In genomic region chr2:12027136-12027535, GRCh38 we compare ENCODE assay signal across 17 cellular contexts.
DNase-seq lines count a peak whose midpoint lies in the region; ATAC-seq and TF ChIP-seq lines count a peak whose summit lies in the region.
"Had no signal": no experiment of that assay in that cellular context is flagged by ENCODE, and none has a peak within 500 bp of the region (broad histone marks: within the 10 kb centered on the region; RNA-seq: fewer than 3 reads in every experiment).

No MANE protein-coding gene starts in this region.

- H3K27me3 ChIP-seq in Karpas-422 (ENCODE audit: low read length): no peaks in the 10 kb centered on the region
- no peaks in the 10 kb centered on the region for H3K27me3 ChIP-seq in SU-DHL-6 (ENCODE audit: low read length)
- H3K27me3 ChIP-seq in tibial nerve: no peaks in the 10 kb centered on the region

- H3K4me3 ChIP-seq in Karpas-422 (ENCODE audit: low read length) (no peak overlapping the region), SU-DHL-6 (ENCODE audit: insufficient read depth, low read length, poor library complexity, severe bottlenecking) (no peak overlapping the region), tibial nerve (no peak overlapping the region)
- H3K4me3 ChIP-seq: A549 had no signal

- no peak overlapping the region for H3K27ac Mint-ChIP-seq in stimulated activated effector memory CD8-positive, alpha-beta T cell treated with anti-CD3 and anti-CD28 coated beads, Interleukin-12 subunit alpha, Interleukin-12 subunit beta, amount 100 ng/mL, for 72 hours
- H3K27ac Mint-ChIP-seq: CD4-positive, alpha-beta memory T cell had no signal

- H3K9me3 ChIP-seq in Karpas-422 (ENCODE audit: low read length) (no peaks in the 10 kb centered on the region; the same call in 1 of the 2 replicates), SU-DHL-6 (ENCODE audit: insufficient read depth, low read length) (peaks cover 2% of the 10 kb centered on the region; the same call in 1 of the 2 replicates), tibial nerve (peaks cover 0 to under 1% (median 0%) of the 10 kb centered on the region in 4 donors)
- H3K9me3 ChIP-seq: Caco-2 had no signal

- H2AFZ ChIP-seq in Karpas-422 (ENCODE audit: low read length) (peak overlapping the region; percentile 32; the same call in 1 of the 2 replicates), SU-DHL-6 (ENCODE audit: low read depth, low read length, severe bottlenecking) (no peak overlapping the region)

- H3K4me3 Mint-ChIP-seq in stimulated activated effector memory CD8-positive, alpha-beta T cell treated with anti-CD3 and anti-CD28 coated beads, Interleukin-12 subunit alpha, Interleukin-12 subunit beta, amount 100 ng/mL, for 72 hours: no peak overlapping the region
- H3K4me3 Mint-ChIP-seq: CD4-positive, alpha-beta memory T cell had no signal

- DNase-seq in Karpas-422: no peak
- peak; percentile 43 to 61 for DNase-seq in dermis microvascular lymphatic vessel endothelial cell (ENCODE audit: low read depth in 2 of 2)
- no peak for DNase-seq in stimulated activated effector memory CD8-positive, alpha-beta T cell treated with anti-CD3 and anti-CD28 coated beads, Interleukin-12 subunit alpha, Interleukin-12 subunit beta, amount 100 ng/mL, for 72 hours (ENCODE audit: low spot score in 2 of 2)
- DNase-seq in tibial nerve (ENCODE audit: low spot score in 2 of 2): no peak
- no peak for DNase-seq in COLO829 (ENCODE audit: low spot score)
- DNase-seq: 8988T; ACHN; C1 segment of cervical spinal cord; Caco-2; CD4-positive, alpha-beta memory T cell; DMS153; DND-41; H7; HCEC 1CT had no signal

- H4K20me1 ChIP-seq in Karpas-422 (ENCODE audit: insufficient read depth, low read depth, low read length): no peaks in the 10 kb centered on the region
- H4K20me1 ChIP-seq in SU-DHL-6 (ENCODE audit: low read depth, low read length): no peaks in the 10 kb centered on the region

- 82 to 84% methylated on average over 2 of the region's 2 CpGs for WGBS in tibial nerve, 2 donors

- peaks cover 3% of the 10 kb centered on the region for H3K9me3 Mint-ChIP-seq in stimulated activated effector memory CD8-positive, alpha-beta T cell treated with anti-CD3 and anti-CD28 coated beads, Interleukin-12 subunit alpha, Interleukin-12 subunit beta, amount 100 ng/mL, for 72 hours

- H3K4me2 ChIP-seq in Karpas-422 (ENCODE audit: low read depth, low read length, poor library complexity, severe bottlenecking): no peak overlapping the region
- no peak overlapping the region for H3K4me2 ChIP-seq in SU-DHL-6 (ENCODE audit: low read depth, low read length, poor library complexity, severe bottlenecking)
- H3K4me2 ChIP-seq: A549 had no signal

- TF ChIP-seq EP300 in tibial nerve (IDR thresholded peaks at IDR 0.05): no peak

- H3K9me2 ChIP-seq in Karpas-422 (replicated peaks; ENCODE audit: insufficient read depth, low read length): no peaks in the 10 kb centered on the region
- no peaks in the 10 kb centered on the region for H3K9me2 ChIP-seq in SU-DHL-6 (replicated peaks; ENCODE audit: insufficient read depth, low read length)

- no peaks in the 10 kb centered on the region for H3K79me2 ChIP-seq in Karpas-422 (ENCODE audit: low read length)
- H3K79me2 ChIP-seq in SU-DHL-6 (ENCODE audit: insufficient read depth, low read length): no peaks in the 10 kb centered on the region

- TF ChIP-seq CTCF in SU-DHL-6 (IDR thresholded peaks at IDR 0.05; ENCODE audit: insufficient read depth, low read length, poor library complexity, severe bottlenecking) (no peak), tibial nerve (IDR thresholded peaks at IDR 0.05) (no peak)

- H3K4me1 ChIP-seq in Karpas-422 (ENCODE audit: low read length): peaks cover 26% of the 10 kb centered on the region
- H3K4me1 ChIP-seq in tibial nerve: no peaks in the 10 kb centered on the region
- H3K4me1 ChIP-seq: A549, Caco-2 had no signal

- H3K36me3 Mint-ChIP-seq in stimulated activated effector memory CD8-positive, alpha-beta T cell treated with anti-CD3 and anti-CD28 coated beads, Interleukin-12 subunit alpha, Interleukin-12 subunit beta, amount 100 ng/mL, for 72 hours: no peaks in the 10 kb centered on the region

- ATAC-seq in stimulated activated effector memory CD8-positive, alpha-beta T cell treated with anti-CD3 and anti-CD28 coated beads, Interleukin-12 subunit alpha, Interleukin-12 subunit beta, amount 100 ng/mL, for 72 hours: no peak
- no peak for ATAC-seq in HG03571 (IDR thresholded peaks at IDR 0.05; ENCODE audit: unreplicated experiment)
- ATAC-seq: A549 had no signal

- no peaks in the 10 kb centered on the region for H3K4me1 Mint-ChIP-seq in stimulated activated effector memory CD8-positive, alpha-beta T cell treated with anti-CD3 and anti-CD28 coated beads, Interleukin-12 subunit alpha, Interleukin-12 subunit beta, amount 100 ng/mL, for 72 hours

- H3K9ac ChIP-seq in Karpas-422 (ENCODE audit: low read length) (no peak overlapping the region), SU-DHL-6 (ENCODE audit: low read length) (0 out of 2 replicates have a peak overlapping the region, but pooled peaks have one; percentile 15)

- H3F3A ChIP-seq in SU-DHL-6 (ENCODE audit: insufficient read depth): peaks cover 28% of the 10 kb centered on the region

- no peaks in the 10 kb centered on the region for H3K36me3 ChIP-seq in Karpas-422 (ENCODE audit: insufficient read depth, low read length)
- peaks cover 2% of the 10 kb centered on the region; the same call in 1 of the 2 replicates for H3K36me3 ChIP-seq in SU-DHL-6 (ENCODE audit: low read length)
- no peaks in the 10 kb centered on the region for H3K36me3 ChIP-seq in tibial nerve

- TF ChIP-seq POLR2A in tibial nerve (IDR thresholded peaks at IDR 0.05): no peak

- H3K27ac ChIP-seq in Karpas-422 (ENCODE audit: low read length): peak overlapping the region; percentile 36
- H3K27ac ChIP-seq in SU-DHL-6 (ENCODE audit: low read depth, low read length): no peak overlapping the region
- no peak overlapping the region for H3K27ac ChIP-seq in tibial nerve
- H3K27ac ChIP-seq: A549 had no signal

Comparison
In these comparisons a context has a peak if more than half of its experiments do, and no peak if none do; other contexts are left out.
1. DNase-seq: peak in dermis microvascular lymphatic vessel endothelial cell (2 of 2); none in Karpas-422 (single experiment), stimulated activated effector memory CD8-positive, alpha-beta T cell treated with anti-CD3 and anti-CD28 coated beads, Interleukin-12 subunit alpha, Interleukin-12 subunit beta, amount 100 ng/mL, for 72 hours (0 of 2), tibial nerve (0 of 2) and COLO829 (single experiment).